Comparison of ENCODE assay signal across 23 cellular contexts in the genomic region with DNA sequence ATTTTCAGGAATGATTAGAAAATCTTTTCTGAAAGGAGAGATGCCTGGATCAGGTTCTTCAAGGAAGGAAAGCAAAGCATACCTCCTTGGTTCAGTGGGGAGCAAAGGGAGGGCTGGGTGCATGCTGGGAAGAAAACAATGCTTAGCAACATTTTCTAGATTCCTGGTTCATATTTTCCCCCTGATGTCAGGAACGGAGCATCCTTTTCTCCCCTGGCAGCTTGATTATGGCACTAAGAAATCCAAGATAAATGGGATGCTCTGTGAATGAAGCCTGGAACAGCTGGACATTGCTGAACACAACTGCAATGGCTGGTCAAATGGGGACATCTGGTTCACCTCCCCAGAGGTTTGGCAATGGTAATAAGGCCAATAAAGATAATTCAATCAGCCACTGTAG. TPM values are rescaled to one million over a fixed set of nuclear protein-coding genes. Genes with fewer than 3 reads are reported as not detected.
"Had no signal": no experiment of that assay in that cellular context is flagged by ENCODE, and none has a peak within 500 bp of the region (broad histone marks: within the 10 kb centered on the region; RNA-seq: fewer than 3 reads in every experiment).

No MANE protein-coding gene starts in this region.

- H3K9ac ChIP-seq: neural progenitor cell had no signal

- H3K4me1 Mint-ChIP-seq: activated B cell treated with CpG ODN at 0.5 μM for 24 hours; naive B cell; stimulated activated naive CD8-positive, alpha-beta T cell treated with anti-CD3 and anti-CD28 coated beads, Interleukin-15, amount 100 ng/mL, for 72 hours had no signal

- ATAC-seq: activated CD8-positive, alpha-beta T cell treated with anti-CD3 and anti-CD28 coated beads, Interleukin-2, amount 10 ng/mL, durations not matched to agents 7 days and 5 days; gastrocnemius medialis; heart left ventricle; right lobe of liver; stimulated activated naive CD8-positive, alpha-beta T cell treated with anti-CD3 and anti-CD28 coated beads, Interleukin-15, amount 100 ng/mL, for 72 hours had no signal

- H3K27ac Mint-ChIP-seq: activated B cell treated with CpG ODN at 0.5 μM for 24 hours; activated CD8-positive, alpha-beta T cell treated with anti-CD3 and anti-CD28 coated beads, Interleukin-2, amount 10 ng/mL, durations not matched to agents 7 days and 5 days; activated naive CD8-positive, alpha-beta T cell; dendritic cell treated with granulocyte-macrophage colony-stimulating factor and Interleukin-4, amounts not matched to agents 40 ng/mL and 50 ng/mL, for 4 days; naive B cell; neural progenitor cell; stimulated activated naive CD8-positive, alpha-beta T cell treated with anti-CD3 and anti-CD28 coated beads, Interleukin-15, amount 100 ng/mL, for 72 hours had no signal

- H3K9me3 ChIP-seq: gastrocnemius medialis, heart left ventricle, right lobe of liver, upper lobe of left lung had no signal

- H3K4me3 Mint-ChIP-seq: activated B cell treated with CpG ODN at 0.5 μM for 24 hours; activated CD8-positive, alpha-beta T cell treated with anti-CD3 and anti-CD28 coated beads, Interleukin-2, amount 10 ng/mL, durations not matched to agents 7 days and 5 days; activated naive CD8-positive, alpha-beta T cell; dendritic cell treated with granulocyte-macrophage colony-stimulating factor and Interleukin-4, amounts not matched to agents 40 ng/mL and 50 ng/mL, for 4 days; naive B cell; neural progenitor cell; stimulated activated naive CD8-positive, alpha-beta T cell treated with anti-CD3 and anti-CD28 coated beads, Interleukin-15, amount 100 ng/mL, for 72 hours had no signal

- H3K4me3 ChIP-seq: gastrocnemius medialis, heart left ventricle, lung, neural progenitor cell, right lobe of liver, upper lobe of left lung had no signal

- H3K27me3 ChIP-seq: neural progenitor cell, right lobe of liver, upper lobe of left lung had no signal

- H3K4me2 ChIP-seq: neural progenitor cell had no signal

- H2AFZ ChIP-seq: neural progenitor cell had no signal

- H3K36me3 Mint-ChIP-seq: activated naive CD8-positive, alpha-beta T cell; naive B cell; neural progenitor cell had no signal

- H3K4me1 ChIP-seq: gastrocnemius medialis, neural progenitor cell, right lobe of liver, upper lobe of left lung had no signal

- H3K36me3 ChIP-seq: gastrocnemius medialis, heart left ventricle, neural progenitor cell, right lobe of liver, upper lobe of left lung had no signal

- FAIRE-seq: TTC549 had no signal

- H3K27ac ChIP-seq: gastrocnemius medialis, heart left ventricle, neural progenitor cell, right lobe of liver, upper lobe of left lung had no signal

- H3K9me3 Mint-ChIP-seq: activated B cell treated with CpG ODN at 0.5 μM for 24 hours; dendritic cell treated with granulocyte-macrophage colony-stimulating factor and Interleukin-4, amounts not matched to agents 40 ng/mL and 50 ng/mL, for 4 days; naive B cell; stimulated activated naive CD8-positive, alpha-beta T cell treated with anti-CD3 and anti-CD28 coated beads, Interleukin-15, amount 100 ng/mL, for 72 hours had no signal

- DNase-seq: activated B cell treated with CpG ODN at 0.5 μM for 24 hours; activated CD4-positive, alpha-beta T cell treated with anti-CD3 and anti-CD28 coated beads for 48 hours; activated CD8-positive, alpha-beta memory T cell treated with anti-CD3 and anti-CD28 coated beads, Interleukin-2, amount 50 U/mL, for 4 hours; activated CD8-positive, alpha-beta T cell treated with anti-CD3 and anti-CD28 coated beads, Interleukin-2, amount 10 ng/mL, durations not matched to agents 7 days and 5 days; activated effector memory CD4-positive, alpha-beta T cell treated with anti-CD3 and anti-CD28 coated beads, Interleukin-2, amount 50 U/mL, for 16 hours; activated T-cell treated with anti-CD3 and anti-CD28 coated beads, Interleukin-2, amount 50 U/mL, for 48 hours; amygdala; effector memory CD4-positive, alpha-beta T cell; gastrocnemius medialis; heart left ventricle; midbrain; naive B cell; right lobe of liver; stimulated activated naive CD8-positive, alpha-beta T cell treated with anti-CD3 and anti-CD28 coated beads, Interleukin-15, amount 100 ng/mL, for 72 hours; upper lobe of left lung had no signal

RNA-seq across cellular contexts. Expression of a gene that starts 50.9 kb away (rescaled TPM):
- total RNA-seq: activated CD8-positive, alpha-beta T cell treated with anti-CD3 and anti-CD28 coated beads, Interleukin-2, amount 10 ng/mL, durations not matched to agents 7 days and 5 days; osteocyte; pulmonary artery endothelial cell; T-helper 2 cell treated with Interferon-gamma antibody and Interleukin-4, amounts not matched to agents 100 ng/mL and 5 ng/mL, for 36 hours had no signal
